ENCODE assay signal across 9 cellular contexts in genomic region chr16:2560798-2561133, GRCh38. TPM values are rescaled to one million over a fixed set of nuclear protein-coding genes. Genes with fewer than 3 reads are reported as not detected.
DNase-seq lines count a peak whose midpoint lies in the region; ATAC-seq, FAIRE-seq and TF ChIP-seq lines count a peak whose summit lies in the region.
"Not testable (repeated sequence)": the region's sequence is repeated elsewhere in the genome, so short reads cannot be mapped to it uniquely, and the experiment has no call there.
"Had no signal": no experiment of that assay in that cellular context is flagged by ENCODE, and none has a peak within 500 bp of the region (broad histone marks: within the 10 kb centered on the region; RNA-seq: fewer than 3 reads in every experiment).

No MANE protein-coding gene starts in this region.

- not testable (repeated sequence) for H2AFZ ChIP-seq in parathyroid adenoma

- peak; percentile 47 for ATAC-seq in GM21786 (IDR thresholded peaks at IDR 0.05; ENCODE audit: unreplicated experiment)
- peak; percentile 100 for ATAC-seq in activated CD8-positive, alpha-beta T cell treated with anti-CD3 and anti-CD28 coated beads for 36 hours
- peak; percentile 79 for ATAC-seq in body of pancreas
- peak; percentile 70 to 91 (median 82) for ATAC-seq in heart right ventricle

- H3K4me2 ChIP-seq in parathyroid adenoma (ENCODE audit: low read length) = not testable (repeated sequence)

- peak; percentile 53 for FAIRE-seq in G401.6 (lab: Jason Lieb, UNC)

- not testable (repeated sequence) for H3K27ac Mint-ChIP-seq in activated CD8-positive, alpha-beta T cell treated with anti-CD3 and anti-CD28 coated beads for 36 hours

- H3K36me3 ChIP-seq in body of pancreas (replicated peaks in 1 of 2; ENCODE audit: insufficient read depth in 1 of 2, low read depth in 2 of 2); heart right ventricle; parathyroid adenoma (ENCODE audit: control insufficient read depth, insufficient read depth, low read length): not testable (repeated sequence)

- H3K9ac ChIP-seq in parathyroid adenoma = not testable (repeated sequence)

- TF ChIP-seq POLR2A in body of pancreas (IDR thresholded peaks at IDR 0.05) = not testable (repeated sequence)

- H3K4me1 ChIP-seq in body of pancreas, heart right ventricle, parathyroid adenoma: not testable (repeated sequence)

- H3K36me3 Mint-ChIP-seq in activated CD8-positive, alpha-beta T cell treated with anti-CD3 and anti-CD28 coated beads for 36 hours (ENCODE audit: low read depth) = not testable (repeated sequence)

- peak; percentile 52 for TF ChIP-seq CTCF in LNCaP clone FGC (IDR thresholded peaks at IDR 0.05; ENCODE audit: control insufficient read depth, extremely low read depth, insufficient read depth)
- peak; percentile 40 for TF ChIP-seq CTCF in activated CD8-positive, alpha-beta T cell treated with anti-CD3 and anti-CD28 coated beads for 36 hours (IDR thresholded peaks at IDR 0.05)
- peak in 3 of 7 experiments; percentile 10 to 37 (median 28) for TF ChIP-seq CTCF in body of pancreas (IDR thresholded peaks at IDR 0.05)
- peak in 8 of 9 donors; percentile 11 to 52 (median 44) for TF ChIP-seq CTCF in heart right ventricle (IDR thresholded peaks at IDR 0.05)
- peak; percentile 39 for TF ChIP-seq CTCF in parathyroid adenoma (IDR thresholded peaks at IDR 0.05)

- H3K4me3 Mint-ChIP-seq in activated CD8-positive, alpha-beta T cell treated with anti-CD3 and anti-CD28 coated beads for 36 hours = not testable (repeated sequence)

- not testable (repeated sequence) for H3K79me2 ChIP-seq in parathyroid adenoma

- not testable (repeated sequence) for H3K27me3 ChIP-seq in body of pancreas; heart right ventricle; parathyroid adenoma (ENCODE audit: control insufficient read depth, insufficient read depth, low read length)

- 0% methylated on average over 3 of the region's 4 CpGs; no CpG with 5 or more reads in 1 of the 2 donors for WGBS in body of pancreas, 2 donors
- 23% methylated on average over 2 of the region's 4 CpGs; no CpG with 5 or more reads in 1 of the 2 donors for WGBS in heart right ventricle, 2 donors

- H3K4me1 Mint-ChIP-seq in activated CD8-positive, alpha-beta T cell treated with anti-CD3 and anti-CD28 coated beads for 36 hours (ENCODE audit: low read depth) = not testable (repeated sequence)

- intact Hi-C loops in activated CD8-positive, alpha-beta T cell treated with anti-CD3 and anti-CD28 coated beads for 36 hours (cut with micrococcal nuclease); body of pancreas (cut with DNase I); heart right ventricle (cut with DNase I): not testable (repeated sequence)

- not testable (repeated sequence) for H3K27ac ChIP-seq in body of pancreas, heart right ventricle, parathyroid adenoma

- not testable (repeated sequence) for H3K4me3 ChIP-seq in LNCaP clone FGC (ENCODE audit: low read depth, low read length); body of pancreas; heart right ventricle; parathyroid adenoma (ENCODE audit: low read depth, low read length)

- H3K27me3 Mint-ChIP-seq in activated CD8-positive, alpha-beta T cell treated with anti-CD3 and anti-CD28 coated beads for 36 hours = not testable (repeated sequence)

- POLR2A ChIA-PET in activated CD8-positive, alpha-beta T cell treated with anti-CD3 and anti-CD28 coated beads for 36 hours (lab: Charles Lee) = not testable (repeated sequence)

- not testable (repeated sequence) for DNase-seq in LNCaP clone FGC (ENCODE audit: low read depth)
- DNase-seq in activated CD8-positive, alpha-beta T cell treated with anti-CD3 and anti-CD28 coated beads for 36 hours = peak; percentile 85
- DNase-seq in body of pancreas = peak; percentile 72 to 85 (median 78)
- DNase-seq in heart right ventricle = peak in 1 of 2 donors; percentile 60
- DNase-seq in stimulated activated CD8-positive, alpha-beta memory T cell treated with anti-CD3 and anti-CD28 coated beads, Interleukin-7, amount 100 ng/mL, for 4 hours (ENCODE audit: low read depth in 2 of 2) = peak; percentile 39 to 40

- not testable (repeated sequence) for H3K9me3 ChIP-seq in body of pancreas; heart right ventricle; parathyroid adenoma (ENCODE audit: control insufficient read depth, low read length)

- CTCF ChIA-PET in activated CD8-positive, alpha-beta T cell treated with anti-CD3 and anti-CD28 coated beads for 36 hours (lab: Charles Lee) = not testable (repeated sequence)

- H3K9me3 Mint-ChIP-seq in activated CD8-positive, alpha-beta T cell treated with anti-CD3 and anti-CD28 coated beads for 36 hours = not testable (repeated sequence)

RNA-seq across cellular contexts. Expression of gene PDPK1, which starts 22.9 kb away (rescaled TPM):
- total RNA-seq in activated CD8-positive, alpha-beta T cell treated with anti-CD3 and anti-CD28 coated beads for 36 hours = 10 to 100 TPM; 32.4 to 33.9 TPM
- total RNA-seq in body of pancreas (10 to 100 TPM; 20.5 to 28.0 TPM), heart right ventricle (10 to 100 TPM; 31.3 to 47.7 (median 38.3) TPM)
- 10 to 100 TPM; 11.0 to 17.4 TPM for polyA plus RNA-seq in heart right ventricle

RNA-seq across cellular contexts. Expression of gene CEMP1, which starts 29.6 kb away (rescaled TPM):
- total RNA-seq in activated CD8-positive, alpha-beta T cell treated with anti-CD3 and anti-CD28 coated beads for 36 hours = not detected
- total RNA-seq in body of pancreas = 1 to 10 TPM in 1 of 2 donors, under 1 TPM in 1; 0.52 to 1.3 TPM
- not detected for total RNA-seq in heart right ventricle
- under 1 TPM; 0.20 to 0.44 TPM for polyA plus RNA-seq in heart right ventricle
- total RNA-seq: cerebellum had no signal

RNA-seq across cellular contexts. Expression of gene AMDHD2, which starts 40.6 kb away (rescaled TPM):
- 10 to 100 TPM; 28.2 to 29.0 TPM for total RNA-seq in activated CD8-positive, alpha-beta T cell treated with anti-CD3 and anti-CD28 coated beads for 36 hours
- total RNA-seq in body of pancreas = 10 to 100 TPM; 13.7 to 33.6 TPM
- total RNA-seq in heart right ventricle = 10 to 100 TPM in 5 of 10 donors, 1 to 10 TPM in 5; 7.1 to 20.1 (median 9.4) TPM
- polyA plus RNA-seq in heart right ventricle = 10 to 100 TPM; 12.2 to 20.8 TPM

RNA-seq across cellular contexts. Expression of gene ATP6V0C, which starts 47.0 kb away (rescaled TPM):
- total RNA-seq in activated CD8-positive, alpha-beta T cell treated with anti-CD3 and anti-CD28 coated beads for 36 hours = 10 to 100 TPM; 85.9 to 88.6 TPM
- 10 to 100 TPM; 33.5 to 38.9 TPM for total RNA-seq in body of pancreas
- 100 to 1,000 TPM; 104 to 209 (median 130) TPM for total RNA-seq in heart right ventricle
- 100 to 1,000 TPM in 1 of 2 donors, 10 to 100 TPM in 1; 58.5 to 243 TPM for polyA plus RNA-seq in heart right ventricle

Comparison
In these comparisons a context has a peak if more than half of its experiments do, and no peak if none do; other contexts are left out.
1. ATAC-seq: peak in every context shown above with its lines; median percentile 100 in activated CD8-positive, alpha-beta T cell treated with anti-CD3 and anti-CD28 coated beads for 36 hours; 82 in heart right ventricle; 79 in body of pancreas; 47 in GM21786.